Comparison of ENCODE assay signal across 8 cellular contexts in the genomic region with DNA sequence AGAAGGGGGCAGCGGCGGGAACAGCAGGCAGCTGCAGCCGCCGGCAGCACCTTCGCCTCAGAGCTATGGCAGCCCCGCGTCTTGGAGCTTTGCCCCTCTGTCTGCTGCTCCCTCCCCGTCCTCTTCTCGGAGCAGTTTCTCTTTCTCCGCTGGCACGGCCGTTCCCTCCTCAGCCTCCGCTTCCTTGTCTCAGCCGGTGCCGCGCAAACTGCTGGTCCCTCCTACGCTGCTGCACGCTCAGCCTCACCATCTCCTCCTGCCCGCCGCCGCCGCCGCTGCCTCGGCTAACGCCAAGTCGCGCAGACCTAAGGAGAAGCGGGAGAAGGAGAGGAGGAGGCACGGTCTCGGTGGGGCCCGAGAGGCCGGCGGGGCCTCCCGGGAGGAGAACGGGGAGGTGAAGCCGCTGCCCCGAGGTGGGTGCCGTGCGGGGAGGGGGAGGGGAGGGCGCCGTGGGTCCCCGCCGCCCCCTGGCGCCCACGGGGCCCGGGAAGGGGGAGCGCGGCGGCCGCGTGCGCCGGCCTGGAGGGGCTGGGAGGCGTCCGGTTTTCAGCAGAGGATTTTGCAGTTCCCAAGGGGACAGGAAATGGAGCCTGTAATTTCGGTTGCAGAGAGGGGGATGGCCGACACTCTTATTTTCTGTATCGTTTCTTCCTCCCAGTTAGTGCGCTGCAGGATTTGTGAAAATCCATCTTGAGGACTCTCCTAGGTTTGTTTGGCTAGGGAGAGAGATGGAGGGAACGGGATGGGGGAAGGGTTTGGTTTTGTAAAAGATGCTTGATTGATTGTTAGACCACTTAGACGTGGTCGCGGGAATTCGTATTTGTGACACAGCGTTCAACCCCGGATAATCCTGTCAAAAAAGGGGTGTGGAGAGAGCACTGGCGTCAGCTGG. TPM values are rescaled to one million over a fixed set of nuclear protein-coding genes. Genes with fewer than 3 reads are reported as not detected.
DNase-seq lines count a peak whose midpoint lies in the region; ATAC-seq and TF ChIP-seq lines count a peak whose summit lies in the region.

No MANE protein-coding gene starts in this region.

- TF ChIP-seq CTCF in AG10803 (conservative IDR thresholded peaks at IDR 0.05; ENCODE audit: low read length): no peak
- no peak for TF ChIP-seq CTCF in endothelial cell (IDR thresholded peaks at IDR 0.05; ENCODE audit: unreplicated experiment)

- peak overlapping the region; percentile 99 for H3K4me3 Mint-ChIP-seq in endothelial cell (ENCODE audit: unreplicated experiment)

- H3K27me3 Mint-ChIP-seq in endothelial cell (ENCODE audit: unreplicated experiment): peaks cover 11% of the 10 kb centered on the region

- H3K27ac Mint-ChIP-seq in endothelial cell (ENCODE audit: unreplicated experiment): peak overlapping the region; percentile 91

- peak overlapping the region; percentile 98 for H3K4me3 ChIP-seq in AG10803 (ENCODE audit: low read length)

- DNase-seq in AG10803 (ENCODE audit: low read depth) (peak; percentile 38), NCI-H82 treated with DMSO at 0.1 percent for 48 hours (lab: John Stamatoyannopoulos, UW; ENCODE audit: unreplicated experiment) (peak; percentile 77), endothelial cell (ENCODE audit: low spot score) (peak; percentile 58), midbrain (lab: John Stamatoyannopoulos, UW) (peak; percentile 78)
- DNase-seq in activated CD8-positive, alpha-beta memory T cell treated with anti-CD3 and anti-CD28 coated beads for 48 hours (ENCODE audit: low read depth in 2 of 3, low spot score in 2 of 3): peak; percentile 38 to 46 (median 42)
- DNase-seq in stimulated activated CD8-positive, alpha-beta memory T cell treated with anti-CD3 and anti-CD28 coated beads, Interleukin-4, amount 100 ng/mL, for 24 hours (ENCODE audit: low read depth): peak; percentile 47

- H3K9me3 Mint-ChIP-seq in endothelial cell (ENCODE audit: unreplicated experiment): no peaks in the 10 kb centered on the region

- ATAC-seq in GM19043 (IDR thresholded peaks at IDR 0.05; ENCODE audit: low read depth, unreplicated experiment) (peak; percentile 15), HG03378 (IDR thresholded peaks at IDR 0.05; ENCODE audit: unreplicated experiment) (peak; percentile 4)

- H3K36me3 Mint-ChIP-seq in endothelial cell (ENCODE audit: low read depth, unreplicated experiment): no peaks in the 10 kb centered on the region

- H3K4me1 Mint-ChIP-seq in endothelial cell (ENCODE audit: unreplicated experiment): peaks cover 30% of the 10 kb centered on the region

RNA-seq across cellular contexts. Expression of gene RSBN1L, which starts 0.6 kb away (rescaled TPM):
- 17.2 TPM for total RNA-seq in endothelial cell (ENCODE audit: unreplicated experiment)

Comparison
In these comparisons a context has a peak if more than half of its experiments do, and no peak if none do; other contexts are left out.
1. Peak in every context shown above with its lines: DNase-seq, ATAC-seq and H3K4me3 ChIP-seq.